ENCODE assay signal across 16 cellular contexts in the genomic region with DNA sequence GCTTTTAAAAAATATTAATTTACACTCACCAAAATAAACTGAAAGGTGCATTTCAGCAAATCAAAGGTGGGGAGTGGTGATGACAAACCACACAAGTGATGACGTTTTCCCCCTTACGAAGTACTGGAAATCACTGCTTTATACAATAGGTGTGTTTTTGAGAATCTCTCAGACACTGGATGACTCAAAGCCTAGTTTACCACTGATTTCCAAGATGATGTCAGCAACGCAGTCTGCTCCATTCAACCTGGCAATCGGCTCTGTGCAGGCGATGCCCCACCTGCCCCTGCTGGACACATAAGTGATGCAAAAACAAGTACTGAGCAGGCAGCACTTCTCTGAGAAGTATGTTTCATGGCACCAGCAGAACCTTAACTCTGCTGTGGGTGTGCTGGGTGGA.
"Had no signal": no experiment of that assay in that cellular context is flagged by ENCODE, and none has a peak within 500 bp of the region (broad histone marks: within the 10 kb centered on the region; RNA-seq: fewer than 3 reads in every experiment).

No MANE protein-coding gene starts in this region.

- H3K4me1 ChIP-seq: body of pancreas, left ventricle myocardium inferior had no signal

- FAIRE-seq: keratinocyte had no signal

- H3K4me3 ChIP-seq: body of pancreas, coronary artery, left ventricle myocardium inferior had no signal

- H3K36me3 ChIP-seq: left ventricle myocardium inferior, neutrophil had no signal

- ATAC-seq: activated CD4-positive, CD25-positive, alpha-beta regulatory T cell treated with anti-CD3 and anti-CD28 coated beads, Interleukin-2, amount 50 U/mL, for 24 hours; body of pancreas; natural killer cell; stimulated activated memory B cell treated with anti-CD40 and anti-IgM and Interleukin-4, amounts not matched to agents 10 μg/mL and 1 μg/mL and 100 μg/mL, for 72 hours had no signal

- H3K9me3 ChIP-seq: body of pancreas, left ventricle myocardium inferior, neutrophil had no signal

- H3K27ac ChIP-seq: body of pancreas, coronary artery, left ventricle myocardium inferior, neutrophil had no signal

- H3K27me3 ChIP-seq: body of pancreas, neutrophil had no signal

- DNase-seq: activated CD4-positive, alpha-beta T cell treated with anti-CD3 and anti-CD28 coated beads, Interleukin-2, amount 50 U/mL, for 4 hours; activated naive CD4-positive, alpha-beta T cell treated with anti-CD3 and anti-CD28 coated beads, Interleukin-2, amount 50 U/mL, for 16 hours; activated T-cell treated with anti-CD3 and anti-CD28 coated beads, Interleukin-2, amount 50 U/mL, for 1 hour; body of pancreas; effector CD4-positive, alpha-beta T cell; hippocampal formation; left ventricle myocardium inferior; natural killer cell; posterior cingulate gyrus; stimulated activated CD4-positive, alpha-beta T cell treated with anti-CD3 and anti-CD28 coated beads, Interleukin-2, amount 100 ng/mL, for 48 hours; SW 1271 had no signal
